In genomic region chr11:57637626-57638004, GRCh38 we compare ENCODE assay signal across 8 cellular contexts. TPM values are rescaled to one million over a fixed set of nuclear protein-coding genes. Genes with fewer than 3 reads are reported as not detected.
DNase-seq lines count a peak whose midpoint lies in the region; ATAC-seq and TF ChIP-seq lines count a peak whose summit lies in the region.

No MANE protein-coding gene starts in this region.

- H3K36me3 Mint-ChIP-seq in nephron (ENCODE audit: low read depth), result peaks cover 12% of the 10 kb centered on the region

- H3K4me3 ChIP-seq in AG10803 (ENCODE audit: low read length), result peak overlapping the region; percentile 99
- peak overlapping the region; percentile 94 for H3K4me3 ChIP-seq in epithelial cell of proximal tubule (ENCODE audit: low read depth, low read length)

- no peak for TF ChIP-seq CTCF in AG10803 (conservative IDR thresholded peaks at IDR 0.05; ENCODE audit: low read length)
- no peak for TF ChIP-seq CTCF in epithelial cell of proximal tubule (conservative IDR thresholded peaks at IDR 0.05; ENCODE audit: low read depth, low read length)
- TF ChIP-seq CTCF in nephron (IDR thresholded peaks at IDR 0.05; ENCODE audit: unreplicated experiment in 3 of 3), result no peak

- peaks cover 4% of the 10 kb centered on the region for H3K27me3 Mint-ChIP-seq in nephron (ENCODE audit: low read depth)

- H3K9me3 Mint-ChIP-seq in nephron, result no peaks in the 10 kb centered on the region

- H3K4me1 Mint-ChIP-seq in nephron, result peaks cover 31% of the 10 kb centered on the region

- H3K27ac Mint-ChIP-seq in nephron, result peak overlapping the region; percentile 96 to 100 (median 98)

- ATAC-seq in GM21390 (IDR thresholded peaks at IDR 0.05; ENCODE audit: unreplicated experiment), result no peak
- no peak for ATAC-seq in HG03025 (IDR thresholded peaks at IDR 0.05; ENCODE audit: low FRiP score, unreplicated experiment)

- DNase-seq in AG10803 (ENCODE audit: low read depth), result peak; percentile 40
- peak; percentile 67 for DNase-seq in NCI-H226
- DNase-seq in epithelial cell of proximal tubule (ENCODE audit: low read depth), result no peak
- no peak for DNase-seq in A172 (ENCODE audit: low spot score)
- DNase-seq in NCI-H2107 treated with DMSO at 0.1 percent for 48 hours (lab: John Stamatoyannopoulos, UW; ENCODE audit: unreplicated experiment), result no peak

- peak overlapping the region; percentile 89 to 95 (median 94) for H3K4me3 Mint-ChIP-seq in nephron

RNA-seq across cellular contexts. Expression of gene YPEL4, which starts 12.1 kb away (rescaled TPM):
- 0.86 TPM in 1 of 2 replicates, not detected in the other for total RNA-seq in epithelial cell of proximal tubule
- 0.60 and 1.4 TPM in 2 replicates for total RNA-seq in A172 (2014; rRNA removed; shearing (Covaris generic))

RNA-seq across cellular contexts. Expression of gene CLP1, which starts 19.9 kb away (rescaled TPM):
- total RNA-seq in epithelial cell of proximal tubule, result 13.1 and 24.0 TPM in 2 replicates
- total RNA-seq in A172 (2014; rRNA removed; shearing (Covaris generic)), result 20.5 and 22.9 TPM in 2 replicates

RNA-seq across cellular contexts. Expression of gene ZDHHC5, which starts 30.3 kb away (rescaled TPM):
- 31.4 and 43.5 TPM in 2 replicates for total RNA-seq in epithelial cell of proximal tubule
- total RNA-seq in A172 (2014; rRNA removed; shearing (Covaris generic)), result 20.7 and 21.4 TPM in 2 replicates

RNA-seq across cellular contexts. Expression of gene SERPING1, which starts 40.1 kb away (rescaled TPM):
- 1.8 and 49.8 TPM in 2 replicates for total RNA-seq in epithelial cell of proximal tubule
- 0.74 and 4.8 TPM in 2 replicates for total RNA-seq in A172 (2014; rRNA removed; shearing (Covaris generic))

Comparison
In these comparisons a context has a peak if more than half of its experiments do, and no peak if none do; other contexts are left out.
1. DNase-seq: peak in AG10803 (single experiment) and NCI-H226 (single experiment); none in epithelial cell of proximal tubule (single experiment), A172 (single experiment) and NCI-H2107 treated with DMSO at 0.1 percent for 48 hours (single experiment).